ENCODE assay signal across 8 cellular contexts in genomic region chr21:44300262-44300959, GRCh38. TPM values are rescaled to one million over a fixed set of nuclear protein-coding genes. Genes with fewer than 3 reads are reported as not detected.
DNase-seq lines count a peak whose midpoint lies in the region; ATAC-seq and TF ChIP-seq lines count a peak whose summit lies in the region.

No MANE protein-coding gene starts in this region.

- H3K4me1 Mint-ChIP-seq in HFFc6 (ENCODE audit: low read depth), result peaks cover 21% of the 10 kb centered on the region

- DNase-seq in GM10248 (ENCODE audit: extremely low spot score), result peak; percentile 84
- peak; percentile 8 for DNase-seq in HFFc6
- DNase-seq in NCI-H146 treated with DMSO at 0.1 percent for 48 hours (lab: John Stamatoyannopoulos, UW; ENCODE audit: unreplicated experiment), result peak; percentile 3
- peak; percentile 52 for DNase-seq in activated CD4-positive, alpha-beta T cell treated with anti-CD3 and anti-CD28 coated beads, Interleukin-2, amount 50 U/mL, for 1 hour
- peak in 5 of 10 donors; percentile 37 to 73 (median 61) for DNase-seq in dorsolateral prefrontal cortex
- peak; percentile 63 to 95 for DNase-seq in lower leg skin (ENCODE audit: low spot score in 2 of 2)
- DNase-seq in stimulated activated CD4-positive, alpha-beta T cell treated with anti-CD3 and anti-CD28 coated beads, TNF-alpha, amount 100 ng/mL, for 1 hour (ENCODE audit: low read depth in 3 of 3, low spot score in 1 of 3), result peak in 2 of 3 donors; percentile 20 to 51

- H3K4me3 ChIP-seq in dorsolateral prefrontal cortex (peak overlapping the region; percentile 50 to 87 (median 77)), lower leg skin (ENCODE audit: low read depth, poor library complexity, severe bottlenecking) (peak overlapping the region; percentile 63)

- intact Hi-C loops in dorsolateral prefrontal cortex (cut with DNase I), result loop anchor here (5.0 to 10.0 kb wide), 3 partner anchors 37 to 316 kb away; partner anchors contain the start of gene CFAP410 (in 2 of the 2)
- intact Hi-C loops in lower leg skin (cut with DNase I; ENCODE audit: low total_unique reads), result no loop called here

- CTCF ChIA-PET in GM10248 (lab: Yijun Ruan, JAX), result interaction anchor here (1.7 to 1.9 kb wide), 2 partner anchors 33 to 490 kb away, joined by 4 read pairs; no protein-coding TSS in a partner anchor

- WGBS in lower leg skin, 2 donors, result 0 to 1% methylated on average over 2 to 15 of the region's 67 CpGs

- no peak for TF ChIP-seq CTCF in GM10248 (IDR thresholded peaks at IDR 0.05; ENCODE audit: control extremely low read depth, extremely low read depth, low read depth, missing control alignments)
- TF ChIP-seq CTCF in HFFc6 (IDR thresholded peaks at IDR 0.05), result no peak
- TF ChIP-seq CTCF in dorsolateral prefrontal cortex (IDR thresholded peaks at IDR 0.05 in 54 of 56, conservative IDR thresholded peaks at IDR 0.05 in 2 of 56; ENCODE audit: low read depth in 1 of 56, partially characterized antibody in 56 of 56), result no peak
- TF ChIP-seq CTCF in lower leg skin (IDR thresholded peaks at IDR 0.05), result no peak

- H3K9me3 Mint-ChIP-seq in HFFc6, result no peaks in the 10 kb centered on the region

- H3K36me3 Mint-ChIP-seq in HFFc6 (ENCODE audit: low read depth), result no peaks in the 10 kb centered on the region

- H3K27ac Mint-ChIP-seq in HFFc6, result peak overlapping the region; percentile 53

- no peaks in the 10 kb centered on the region for H3K27me3 ChIP-seq in dorsolateral prefrontal cortex

- H3K27me3 Mint-ChIP-seq in HFFc6 (ENCODE audit: insufficient read depth), result peaks cover 5% of the 10 kb centered on the region

- POLR2A ChIA-PET in GM10248 (lab: Yijun Ruan, JAX), result interaction anchor here (1.7 kb wide), 1 partner anchor 39 kb away, joined by 3 read pairs; the partner anchor contains the start of gene CFAP410

- TF ChIP-seq POLR2A in lower leg skin (IDR thresholded peaks at IDR 0.05), result peak in 1 of 2 donors; percentile 27

- peak overlapping the region; percentile 90 for H3K4me3 Mint-ChIP-seq in HFFc6

- no peak for ATAC-seq in HG03135 (IDR thresholded peaks at IDR 0.05; ENCODE audit: unreplicated experiment)

- H3K27ac ChIP-seq in dorsolateral prefrontal cortex, result peak overlapping the region in 58 of 59 donors; percentile 16 to 98 (median 90)

RNA-seq across cellular contexts. Expression of gene PFKL, which starts 0.6 kb away (rescaled TPM):
- total RNA-seq in HFFc6 (2021; fragmentation: NEBNext Ultra II Directional; extraction: Animal tissue kit (Norgen Biotek cat#: 25700)), result 100 to 1,000 TPM; 100 to 123 (median 107) TPM
- total RNA-seq in dorsolateral prefrontal cortex (100 to 1,000 TPM; 102 to 205 (median 156) TPM), lower leg skin (100 to 1,000 TPM; 104 to 145 (median 136) TPM)

RNA-seq across cellular contexts. Expression of gene AIRE, which starts 14.7 kb away (rescaled TPM):
- total RNA-seq in HFFc6 (2021; fragmentation: NEBNext Ultra II Directional; extraction: Animal tissue kit (Norgen Biotek cat#: 25700)), result under 1 TPM in 2 of 6 experiments, not detected in 4; 0.05 to 0.12 TPM
- 1 to 10 TPM in 112 of 120 experiments, under 1 TPM in 8; 0.62 to 5.4 (median 2.0) TPM for total RNA-seq in dorsolateral prefrontal cortex
- under 1 TPM in 3 of 4 donors, not detected in 1; 0.12 to 0.21 (median 0.19) TPM for total RNA-seq in lower leg skin

RNA-seq across cellular contexts. Expression of gene DNMT3L, which starts 38.7 kb away (rescaled TPM):
- total RNA-seq in HFFc6 (2021; fragmentation: NEBNext Ultra II Directional; extraction: Animal tissue kit (Norgen Biotek cat#: 25700)), result not detected
- total RNA-seq in dorsolateral prefrontal cortex (not detected), lower leg skin (not detected)

RNA-seq across cellular contexts. Expression of gene CFAP410, which starts 38.8 kb away (rescaled TPM):
- 10 to 100 TPM in 3 of 6 experiments, 1 to 10 TPM in 3; 7.5 to 13.0 (median 9.7) TPM for total RNA-seq in HFFc6 (2021; fragmentation: NEBNext Ultra II Directional; extraction: Animal tissue kit (Norgen Biotek cat#: 25700))
- total RNA-seq in dorsolateral prefrontal cortex (10 to 100 TPM; 23.3 to 59.4 (median 39.0) TPM), lower leg skin (10 to 100 TPM; 21.3 to 40.1 (median 25.2) TPM)

RNA-seq across cellular contexts. Expression of gene TRPM2, which starts 53.0 kb away (rescaled TPM):
- total RNA-seq in HFFc6 (2021; fragmentation: NEBNext Ultra II Directional; extraction: Animal tissue kit (Norgen Biotek cat#: 25700)), result under 1 TPM in 4 of 6 experiments, not detected in 2; 0.09 to 0.31 (median 0.20) TPM
- total RNA-seq in dorsolateral prefrontal cortex (10 to 100 TPM; 29.8 to 83.7 (median 54.3) TPM), lower leg skin (1 to 10 TPM; 1.9 to 9.4 (median 2.2) TPM)
